ENCODE assay signal across 20 cellular contexts in genomic region chr10:123544986-123545385, GRCh38.
DNase-seq lines count a peak whose midpoint lies in the region; ATAC-seq and TF ChIP-seq lines count a peak whose summit lies in the region.
"Had no signal": no experiment of that assay in that cellular context is flagged by ENCODE, and none has a peak within 500 bp of the region (broad histone marks: within the 10 kb centered on the region; RNA-seq: fewer than 3 reads in every experiment).

No MANE protein-coding gene starts in this region.

- H3K79me2 ChIP-seq in H9 (ENCODE audit: insufficient read depth, low read length): no peaks in the 10 kb centered on the region

- no peak overlapping the region for H2BK12ac ChIP-seq in H9 (ENCODE audit: insufficient read length, low read depth, low read length)

- DNase-seq in H9 (no peak), coronary artery (ENCODE audit: low spot score) (peak; percentile 5), esophagus muscularis mucosa (ENCODE audit: extremely low spot score) (peak; percentile 57), T-helper 9 cell (no peak), hippocampal formation (lab: John Stamatoyannopoulos, UW) (no peak), D341Med (ENCODE audit: low spot score) (no peak)
- DNase-seq: AML-193; C1 segment of cervical spinal cord; CD4-positive, alpha-beta memory T cell; CD4-positive, CD25-positive, alpha-beta regulatory T cell; CD8-positive, alpha-beta memory T cell; COR-L47; DMS79 treated with DMSO at 0.1 percent for 48 hours; GF-D8 had no signal

- TF ChIP-seq POLR2A in esophagus muscularis mucosa (IDR thresholded peaks at IDR 0.05; ENCODE audit: low read depth): no peak

- no peak overlapping the region for H3K4me3 Mint-ChIP-seq in H9
- H3K4me3 Mint-ChIP-seq: B cell; CD14-positive monocyte; CD4-positive, alpha-beta memory T cell; CD4-positive, CD25-positive, alpha-beta regulatory T cell had no signal

- WGBS in H9 (ENCODE audit: extremely low coverage, insufficient read length, low lambda C conversion rate): no CpG with 5 or more reads among the region's 3 CpGs
- 83% methylated on average over 3 of the region's 3 CpGs for WGBS in esophagus muscularis mucosa

- H3K4me1 Mint-ChIP-seq in H9: peaks cover 25 to 26% of the 10 kb centered on the region in 2 experiments
- H3K4me1 Mint-ChIP-seq: CD14-positive monocyte; CD4-positive, alpha-beta memory T cell; CD4-positive, CD25-positive, alpha-beta regulatory T cell; CD8-positive, alpha-beta memory T cell had no signal

- H3K56ac ChIP-seq in H9 (ENCODE audit: insufficient read length, low read depth, low read length): no peak overlapping the region

- no peak overlapping the region for H3K4me2 ChIP-seq in BLaER1
- no peak overlapping the region for H3K4me2 ChIP-seq in H9 (ENCODE audit: insufficient read depth, insufficient read length, low read length)
- H3K4me2 ChIP-seq: A549 had no signal

- no peak overlapping the region for H3K14ac ChIP-seq in H9 (ENCODE audit: insufficient read depth, low read length)

- intact Hi-C loops in esophagus muscularis mucosa (cut with DNase I): no loop called here

- no peak overlapping the region for H3K23ac ChIP-seq in H9 (ENCODE audit: insufficient read length, low read depth, low read length)

- peak overlapping the region; percentile 59 for H3T11ph ChIP-seq in H9 (ENCODE audit: low read length)

- no peak overlapping the region for H4K8ac ChIP-seq in H9 (replicated peaks; ENCODE audit: insufficient read length, low read depth, low read length)

- H3K36me3 ChIP-seq in BLaER1: peaks cover 49% of the 10 kb centered on the region
- H3K36me3 ChIP-seq in esophagus muscularis mucosa: no peaks in the 10 kb centered on the region

- H3K4me3 ChIP-seq in BLaER1: peak overlapping the region; percentile 45; the same call in 1 of the 2 replicates
- H3K4me3 ChIP-seq in coronary artery: no peak overlapping the region
- no peak overlapping the region for H3K4me3 ChIP-seq in esophagus muscularis mucosa
- H3K4me3 ChIP-seq: A549 had no signal

- H2BK15ac ChIP-seq in H9 (ENCODE audit: low read depth, low read length): no peak overlapping the region

- H3K79me1 ChIP-seq in H9 (ENCODE audit: insufficient read depth, low read depth, low read length, poor library complexity, severe bottlenecking): no peaks in the 10 kb centered on the region

- peaks cover 0 to 8% (median 3%) of the 10 kb centered on the region in 3 experiments; a peak in 4 of 7 replicates for H3K36me3 Mint-ChIP-seq in H9 (ENCODE audit: insufficient read depth in 1 of 3, low read depth in 3 of 3)
- H3K36me3 Mint-ChIP-seq: CD14-positive monocyte; CD4-positive, alpha-beta memory T cell; CD4-positive, CD25-positive, alpha-beta regulatory T cell had no signal

- peaks cover 4 to 8% of the 10 kb centered on the region in 2 experiments; a peak in 4 of 5 replicates for H3K9me3 Mint-ChIP-seq in H9

- H3K27me3 ChIP-seq in BLaER1 (no peaks in the 10 kb centered on the region), H9 (ENCODE audit: insufficient read depth, low read length) (no peaks in the 10 kb centered on the region), esophagus muscularis mucosa (peaks cover 0 to 19% (median 0%) of the 10 kb centered on the region in 4 donors)

- TF ChIP-seq EP300 in esophagus muscularis mucosa (IDR thresholded peaks at IDR 0.05): no peak

- no peak for ATAC-seq in GM19463 (IDR thresholded peaks at IDR 0.05; ENCODE audit: unreplicated experiment)
- ATAC-seq: A549 had no signal

- H4K20me1 ChIP-seq in BLaER1: no peaks in the 10 kb centered on the region
- H4K20me1 ChIP-seq in H9 (ENCODE audit: control insufficient read depth, insufficient read depth, insufficient read length): no peaks in the 10 kb centered on the region

- H3K27ac Mint-ChIP-seq in H9: peak overlapping the region in 1 of 3 experiments; percentile 21; a peak in 1 of 7 replicates
- H3K27ac Mint-ChIP-seq: B cell; CD14-positive monocyte; CD4-positive, alpha-beta memory T cell; CD4-positive, CD25-positive, alpha-beta regulatory T cell; CD8-positive, alpha-beta memory T cell had no signal

- H3K4me1 ChIP-seq in BLaER1: peaks cover 69% of the 10 kb centered on the region
- no peaks in the 10 kb centered on the region; the same call in 1 of the 2 replicates for H3K4me1 ChIP-seq in H9 (ENCODE audit: insufficient read depth, low read length)
- H3K4me1 ChIP-seq in esophagus muscularis mucosa: no peaks in the 10 kb centered on the region
- H3K4me1 ChIP-seq: A549 had no signal

- no peak overlapping the region for H3K4ac ChIP-seq in H9 (ENCODE audit: low read depth, low read length)

- no peak overlapping the region for H2BK5ac ChIP-seq in H9 (ENCODE audit: insufficient read length, low read length)

- H3K9ac ChIP-seq in BLaER1: no peak overlapping the region
- no peak overlapping the region for H3K9ac ChIP-seq in H9 (ENCODE audit: extremely low read depth, insufficient read length, low read length)

- no peak overlapping the region for H4K91ac ChIP-seq in H9 (ENCODE audit: insufficient read length, low read depth, low read length)

- no peak overlapping the region for H2AFZ ChIP-seq in H9 (ENCODE audit: low read length)

- H2AK5ac ChIP-seq in H9 (ENCODE audit: insufficient read length, low read length): no peak overlapping the region

- no peak overlapping the region for H2BK120ac ChIP-seq in H9 (ENCODE audit: low read depth, low read length, poor library complexity, severe bottlenecking)

- no peaks in the 10 kb centered on the region; the same call in 1 of the 2 replicates for H3K27me3 Mint-ChIP-seq in H9 (ENCODE audit: low read depth)
- H3K27me3 Mint-ChIP-seq: B cell had no signal

- no peak overlapping the region for H2BK20ac ChIP-seq in H9 (ENCODE audit: low read depth, low read length, poor library complexity, severe bottlenecking)

- H3K23me2 ChIP-seq in H9 (ENCODE audit: insufficient read length, low read depth, low read length, poor library complexity, severe bottlenecking): no peaks in the 10 kb centered on the region

- H3K27ac ChIP-seq in BLaER1: peak overlapping the region; percentile 42; the same call in 1 of the 2 replicates
- H3K27ac ChIP-seq in H9 (ENCODE audit: insufficient read length, low read depth, low read length): no peak overlapping the region
- no peak overlapping the region for H3K27ac ChIP-seq in coronary artery
- no peak overlapping the region for H3K27ac ChIP-seq in esophagus muscularis mucosa (replicated peaks in 1 of 4)
- H3K27ac ChIP-seq: 22Rv1, A549 had no signal

- no peak overlapping the region for H3K18ac ChIP-seq in H9 (ENCODE audit: insufficient read length, low read depth, low read length)

- H4K5ac ChIP-seq in H9 (ENCODE audit: insufficient read length, low read depth, low read length): no peak overlapping the region

- peaks cover 87% of the 10 kb centered on the region for H3K9me3 ChIP-seq in BLaER1
- no peaks in the 10 kb centered on the region for H3K9me3 ChIP-seq in H9 (ENCODE audit: control insufficient read depth, low read depth, low read length)
- H3K9me3 ChIP-seq in esophagus muscularis mucosa: peaks cover 0 to 9% (median 0%) of the 10 kb centered on the region in 4 donors
- H3K9me3 ChIP-seq: A549 had no signal

- TF ChIP-seq CTCF in H9 (conservative IDR thresholded peaks at IDR 0.05) (no peak), coronary artery (IDR thresholded peaks at IDR 0.05) (no peak), esophagus muscularis mucosa (IDR thresholded peaks at IDR 0.05) (no peak)

Comparison
In these comparisons a context has a peak if more than half of its experiments do, and no peak if none do; other contexts are left out.
1. DNase-seq: peak in coronary artery (single experiment) and esophagus muscularis mucosa (single experiment); none in H9 (single experiment), T-helper 9 cell (single experiment), hippocampal formation (0 of 2) and D341Med (single experiment).